1 cellular context compared by ENCODE assay signal in genomic region chr10:80952436-80952835, GRCh38.
A peak's percentile ranks its signal among the peaks of the same experiment; 100 is the strongest.
TF ChIP-seq lines count a peak whose summit lies in the region.

No MANE protein-coding gene starts in this region.

TF ChIP-seq in HepG2, 621 proteins besides CTCF, POLR2A, EP300 and RAD21 (continued from another document):
- TF ChIP-seq ZNF354B (CRISPR knock-in tag; IDR thresholded peaks at IDR 0.05) (no peak), MEIS2 (CRISPR knock-in tag; IDR thresholded peaks at IDR 0.05) (no peak), DRAP1 (CRISPR knock-in tag; IDR thresholded peaks at IDR 0.05) (no peak), DNMT1 (CRISPR knock-in tag; IDR thresholded peaks at IDR 0.05) (no peak), GABPA (IDR thresholded peaks at IDR 0.05; ENCODE audit: low read depth, low read length) (no peak), GABPA (CRISPR knock-in tag; IDR thresholded peaks at IDR 0.05; ENCODE audit: low read depth) (peak; percentile 44; the same call in 1 of the 2 replicates)
- TF ChIP-seq, protein P1, sequence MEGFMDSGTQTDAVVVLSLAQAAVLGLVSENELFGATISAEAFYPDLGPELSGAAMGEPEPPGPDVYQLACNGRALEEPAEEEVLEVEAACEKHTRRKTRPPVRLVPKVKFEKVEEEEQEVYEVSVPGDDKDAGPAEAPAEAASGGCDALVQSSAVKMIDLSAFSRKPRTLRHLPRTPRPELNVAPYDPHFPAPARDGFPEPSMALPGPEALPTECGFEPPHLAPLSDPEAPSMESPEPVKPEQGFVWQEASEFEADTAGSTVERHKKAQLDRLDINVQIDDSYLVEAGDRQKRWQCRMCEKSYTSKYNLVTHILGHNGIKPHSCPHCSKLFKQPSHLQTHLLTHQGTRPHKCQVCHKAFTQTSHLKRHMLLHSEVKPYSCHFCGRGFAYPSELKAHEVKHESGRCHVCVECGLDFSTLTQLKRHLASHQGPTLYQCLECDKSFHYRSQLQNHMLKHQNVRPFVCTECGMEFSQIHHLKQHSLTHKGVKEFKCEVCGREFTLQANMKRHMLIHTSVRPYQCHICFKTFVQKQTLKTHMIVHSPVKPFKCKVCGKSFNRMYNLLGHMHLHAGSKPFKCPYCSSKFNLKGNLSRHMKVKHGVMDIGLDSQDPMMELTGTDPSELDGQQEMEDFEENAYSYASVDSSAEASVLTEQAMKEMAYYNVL (CRISPR knock-in tag; IDR thresholded peaks at IDR 0.05; ENCODE audit: borderline replicate concordance) = no peak
